In the genomic region with DNA sequence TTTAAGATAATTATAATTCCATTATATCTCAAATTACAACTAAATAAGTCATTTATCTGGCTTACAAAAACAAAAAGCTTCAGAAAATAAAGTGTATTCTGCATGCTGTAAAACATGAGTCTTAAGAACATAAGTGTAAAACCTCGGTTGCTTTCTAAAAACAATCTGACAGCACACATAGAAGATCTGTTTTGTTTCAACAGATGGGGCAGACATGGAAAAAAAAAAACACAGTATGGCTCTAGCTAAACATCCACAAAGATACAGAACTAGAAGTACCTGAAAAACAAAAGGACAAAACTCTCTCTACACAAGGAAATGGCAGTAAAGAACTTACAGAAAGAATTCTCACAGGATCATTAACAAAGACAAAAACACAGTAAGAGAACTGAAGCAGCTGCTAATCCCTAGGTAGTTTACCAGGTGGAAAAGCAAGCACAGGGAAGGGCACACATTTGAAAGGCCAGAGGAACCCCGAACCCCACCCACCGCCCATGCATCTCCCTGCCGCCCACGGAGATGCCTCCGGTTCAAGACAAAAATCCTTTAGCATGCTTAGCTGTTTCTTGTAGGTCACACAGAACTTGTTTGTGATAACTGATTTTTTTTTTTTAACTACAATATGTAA, we compare ENCODE assay signal across 15 cellular contexts. TPM values are rescaled to one million over a fixed set of nuclear protein-coding genes. Genes with fewer than 3 reads are reported as not detected.
A peak's percentile ranks its signal among the peaks of the same experiment; 100 is the strongest.
DNase-seq lines count a peak whose midpoint lies in the region; ATAC-seq and TF ChIP-seq lines count a peak whose summit lies in the region.
"Had no signal": no experiment of that assay in that cellular context is flagged by ENCODE, and none has a peak within 500 bp of the region (broad histone marks: within the 10 kb centered on the region; RNA-seq: fewer than 3 reads in every experiment).

No MANE protein-coding gene starts in this region.

- H3K27me3 Mint-ChIP-seq in GM23338 (ENCODE audit: insufficient read depth, low read depth, poor library complexity): peaks cover 12% of the 10 kb centered on the region
- H3K27me3 Mint-ChIP-seq in neural progenitor cell (ENCODE audit: insufficient read depth, low read depth): no peaks in the 10 kb centered on the region
- H3K27me3 Mint-ChIP-seq: activated B cell treated with CpG ODN at 0.5 μM for 24 hours; stimulated activated naive CD8-positive, alpha-beta T cell treated with anti-CD3 and anti-CD28 coated beads, Interleukin-15, amount 100 ng/mL, for 72 hours had no signal

- H3K36me3 Mint-ChIP-seq in GM23338 (ENCODE audit: low read depth): peaks cover 31% of the 10 kb centered on the region
- H3K36me3 Mint-ChIP-seq in neural progenitor cell: peaks cover 22% of the 10 kb centered on the region

- peak overlapping the region; percentile 20; the same call in 1 of the 2 replicates for H3K27ac Mint-ChIP-seq in GM23338
- H3K27ac Mint-ChIP-seq in neural progenitor cell: peak overlapping the region; percentile 6
- H3K27ac Mint-ChIP-seq: activated B cell treated with CpG ODN at 0.5 μM for 24 hours; activated naive CD4-positive, alpha-beta T cell treated with anti-CD3 and anti-CD28 coated beads, Interleukin-2, amount 50 U/mL, for 72 hours; stimulated activated naive CD8-positive, alpha-beta T cell treated with anti-CD3 and anti-CD28 coated beads, Interleukin-15, amount 100 ng/mL, for 72 hours had no signal

- no peaks in the 10 kb centered on the region for H3K9me3 Mint-ChIP-seq in GM23338
- no peaks in the 10 kb centered on the region for H3K9me3 Mint-ChIP-seq in neural progenitor cell
- H3K9me3 Mint-ChIP-seq: activated B cell treated with CpG ODN at 0.5 μM for 24 hours; activated naive CD4-positive, alpha-beta T cell treated with anti-CD3 and anti-CD28 coated beads, Interleukin-2, amount 50 U/mL, for 72 hours; stimulated activated naive CD8-positive, alpha-beta T cell treated with anti-CD3 and anti-CD28 coated beads, Interleukin-15, amount 100 ng/mL, for 72 hours had no signal

- peak overlapping the region; percentile 56 for H3K4me2 ChIP-seq in GM23338
- peak overlapping the region; percentile 66 for H3K4me2 ChIP-seq in neural progenitor cell
- no peak overlapping the region for H3K4me2 ChIP-seq in Karpas-422 (ENCODE audit: low read depth, low read length, poor library complexity, severe bottlenecking)

- H4K20me1 ChIP-seq in GM23338 (replicated peaks; ENCODE audit: insufficient read depth) (no peaks in the 10 kb centered on the region), neural progenitor cell (ENCODE audit: low read depth) (peaks cover 13% of the 10 kb centered on the region), Karpas-422 (ENCODE audit: insufficient read depth, low read depth, low read length) (no peaks in the 10 kb centered on the region)

- H2AFZ ChIP-seq in GM23338 (no peak overlapping the region), neural progenitor cell (replicated peaks) (no peak overlapping the region), Karpas-422 (ENCODE audit: low read length) (no peak overlapping the region)

- peak; percentile 73 for DNase-seq in GM23338 (ENCODE audit: low spot score)
- no peak for DNase-seq in RWPE2 (ENCODE audit: low spot score)
- no peak for DNase-seq in esophagus muscularis mucosa (ENCODE audit: extremely low spot score)
- DNase-seq in neural progenitor cell (ENCODE audit: low spot score): peak; percentile 45
- no peak for DNase-seq in Karpas-422
- no peak for DNase-seq in DMS 273 treated with DMSO at 0.1 percent for 48 hours (lab: John Stamatoyannopoulos, UW)
- DNase-seq in dedifferentiated amniotic fluid mesenchymal stem cell (ENCODE audit: extremely low spot score): no peak
- DNase-seq: activated B cell treated with CpG ODN at 0.5 μM for 24 hours; activated CD8-positive, alpha-beta memory T cell treated with anti-CD3 and anti-CD28 coated beads, Interleukin-2, amount 50 U/mL, for 48 hours; cerebellar nuclear complex; DMS79 treated with DMSO at 0.1 percent for 48 hours; NCI-H187 treated with DMSO at 0.1 percent for 48 hours; stimulated activated naive CD8-positive, alpha-beta T cell treated with anti-CD3 and anti-CD28 coated beads, Interleukin-15, amount 100 ng/mL, for 72 hours had no signal

- H3K79me2 ChIP-seq in GM23338 (replicated peaks; ENCODE audit: insufficient read depth): no peaks in the 10 kb centered on the region
- H3K79me2 ChIP-seq in neural progenitor cell (ENCODE audit: low read depth): no peaks in the 10 kb centered on the region
- H3K79me2 ChIP-seq in Karpas-422 (ENCODE audit: low read length): no peaks in the 10 kb centered on the region

- 50% methylated on average over 6 of the region's 6 CpGs for WGBS in esophagus muscularis mucosa

- H3K9ac ChIP-seq in neural progenitor cell (no peak overlapping the region), Karpas-422 (ENCODE audit: low read length) (no peak overlapping the region)

- H3F3A ChIP-seq in GM23338 (replicated peaks; ENCODE audit: low read depth): no peaks in the 10 kb centered on the region; the same call in 1 of the 2 replicates
- H3F3A ChIP-seq in neural progenitor cell (ENCODE audit: low read depth): peaks cover 52% of the 10 kb centered on the region

- TF ChIP-seq POLR2A in esophagus muscularis mucosa (IDR thresholded peaks at IDR 0.05; ENCODE audit: low read depth): no peak

- peaks cover 65% of the 10 kb centered on the region for H3K4me1 Mint-ChIP-seq in GM23338
- H3K4me1 Mint-ChIP-seq in neural progenitor cell: peaks cover 43% of the 10 kb centered on the region
- H3K4me1 Mint-ChIP-seq: activated B cell treated with CpG ODN at 0.5 μM for 24 hours had no signal

- ATAC-seq in GM23338 (peak; percentile 72), RWPE2 (ENCODE audit: low read depth) (no peak), GM21737 (IDR thresholded peaks at IDR 0.05; ENCODE audit: unreplicated experiment) (no peak)
- ATAC-seq: activated naive CD4-positive, alpha-beta T cell treated with anti-CD3 and anti-CD28 coated beads, Interleukin-2, amount 50 U/mL, for 72 hours; stimulated activated naive CD8-positive, alpha-beta T cell treated with anti-CD3 and anti-CD28 coated beads, Interleukin-15, amount 100 ng/mL, for 72 hours had no signal

- TF ChIP-seq CTCF in GM23338 (conservative IDR thresholded peaks at IDR 0.05; ENCODE audit: low read depth in 2 of 2) (no peak), RWPE2 (IDR thresholded peaks at IDR 0.05; ENCODE audit: poor library complexity, severe bottlenecking) (no peak), esophagus muscularis mucosa (IDR thresholded peaks at IDR 0.05) (no peak), neural progenitor cell (IDR thresholded peaks at IDR 0.05) (no peak)

- intact Hi-C loops in esophagus muscularis mucosa (cut with DNase I): no loop called here

- H3K36me3 ChIP-seq in GM23338 (ENCODE audit: insufficient read depth): no peaks in the 10 kb centered on the region; the same call in 1 of the 2 replicates
- H3K36me3 ChIP-seq in RWPE2 (ENCODE audit: low read depth): peaks cover 99% of the 10 kb centered on the region
- H3K36me3 ChIP-seq in esophagus muscularis mucosa: peaks cover 23 to 79% (median 55%) of the 10 kb centered on the region in 4 donors
- H3K36me3 ChIP-seq in neural progenitor cell: peaks cover 9% of the 10 kb centered on the region
- peaks cover 2% of the 10 kb centered on the region; the same call in 1 of the 2 replicates for H3K36me3 ChIP-seq in Karpas-422 (ENCODE audit: insufficient read depth, low read length)

- H3K4me1 ChIP-seq in GM23338 (ENCODE audit: insufficient read depth) (peaks cover 53% of the 10 kb centered on the region), RWPE2 (ENCODE audit: insufficient read depth, poor library complexity, severe bottlenecking) (peaks cover 14% of the 10 kb centered on the region), esophagus muscularis mucosa (peaks cover 23 to 69% (median 69%) of the 10 kb centered on the region in 4 donors), neural progenitor cell (peaks cover 49% of the 10 kb centered on the region), Karpas-422 (ENCODE audit: low read length) (no peaks in the 10 kb centered on the region)

- H3K4me3 ChIP-seq in GM23338: no peak overlapping the region
- H3K4me3 ChIP-seq in RWPE2 (ENCODE audit: severe bottlenecking): no peak overlapping the region
- no peak overlapping the region for H3K4me3 ChIP-seq in esophagus muscularis mucosa
- H3K4me3 ChIP-seq in neural progenitor cell: peak overlapping the region; percentile 6
- no peak overlapping the region for H3K4me3 ChIP-seq in Karpas-422 (ENCODE audit: low read length)

- H3K9me3 ChIP-seq in RWPE2 (ENCODE audit: severe bottlenecking) (peaks cover 3% of the 10 kb centered on the region), esophagus muscularis mucosa (no peaks in the 10 kb centered on the region), neural progenitor cell (ENCODE audit: low read depth) (no peaks in the 10 kb centered on the region), Karpas-422 (ENCODE audit: low read length) (no peaks in the 10 kb centered on the region)

- H3K4me3 Mint-ChIP-seq in GM23338 (peak overlapping the region; percentile 28; the same call in 2 of the 3 replicates), neural progenitor cell (no peak overlapping the region)
- H3K4me3 Mint-ChIP-seq: activated B cell treated with CpG ODN at 0.5 μM for 24 hours; stimulated activated naive CD8-positive, alpha-beta T cell treated with anti-CD3 and anti-CD28 coated beads, Interleukin-15, amount 100 ng/mL, for 72 hours had no signal

- H3K9me2 ChIP-seq in GM23338 (ENCODE audit: insufficient read depth) (no peaks in the 10 kb centered on the region), Karpas-422 (replicated peaks; ENCODE audit: insufficient read depth, low read length) (no peaks in the 10 kb centered on the region)

- H3K27me3 ChIP-seq in GM23338 (ENCODE audit: insufficient read depth) (no peaks in the 10 kb centered on the region), RWPE2 (ENCODE audit: insufficient read depth, poor library complexity, severe bottlenecking) (no peaks in the 10 kb centered on the region), esophagus muscularis mucosa (no peaks in the 10 kb centered on the region), neural progenitor cell (no peaks in the 10 kb centered on the region), Karpas-422 (ENCODE audit: low read length) (no peaks in the 10 kb centered on the region)

- peak overlapping the region; percentile 91 for H3K27ac ChIP-seq in GM23338 (ENCODE audit: low read depth)
- peak overlapping the region; percentile 4 for H3K27ac ChIP-seq in RWPE2 (ENCODE audit: poor library complexity, severe bottlenecking)
- peak overlapping the region; percentile 46 to 86 (median 73) for H3K27ac ChIP-seq in esophagus muscularis mucosa (replicated peaks in 1 of 4)
- H3K27ac ChIP-seq in neural progenitor cell: peak overlapping the region; percentile 97
- H3K27ac ChIP-seq in Karpas-422 (ENCODE audit: low read length): no peak overlapping the region

- no peak for TF ChIP-seq EP300 in esophagus muscularis mucosa (IDR thresholded peaks at IDR 0.05)

RNA-seq across cellular contexts. Expression of gene DLD, which starts 42.5 kb away (rescaled TPM):
- total RNA-seq in GM23338 (2014; rRNA removed; shearing (Covaris generic)): 68.6 and 76.2 TPM in 2 replicates
- 28.8 and 38.1 TPM in 2 replicates for polyA plus RNA-seq in GM23338 (2016; fragmentation: Nextera tagmentation; extraction: Ambion mirVana)
- total RNA-seq in esophagus muscularis mucosa (100 to 1,000 TPM in 3 of 4 donors, 10 to 100 TPM in 1; 99.9 to 135 (median 119) TPM), neural progenitor cell (ENCODE audit: low replicate concordance) (136 and 186 TPM in 2 replicates)
- 76.3 and 103 TPM in 2 replicates for total RNA-seq in Karpas-422 (2014; rRNA removed; shearing (Covaris generic); ENCODE audit: low replicate concordance)

Comparison
In these comparisons a context has a peak if more than half of its experiments do, and no peak if none do; other contexts are left out.
1. DNase-seq: peak in GM23338 (single experiment) and neural progenitor cell (single experiment); none in RWPE2 (single experiment), esophagus muscularis mucosa (single experiment), Karpas-422 (single experiment), DMS 273 treated with DMSO at 0.1 percent for 48 hours (single experiment) and dedifferentiated amniotic fluid mesenchymal stem cell (single experiment).